Comparison of ENCODE assay signal across 15 cellular contexts in the genomic region with DNA sequence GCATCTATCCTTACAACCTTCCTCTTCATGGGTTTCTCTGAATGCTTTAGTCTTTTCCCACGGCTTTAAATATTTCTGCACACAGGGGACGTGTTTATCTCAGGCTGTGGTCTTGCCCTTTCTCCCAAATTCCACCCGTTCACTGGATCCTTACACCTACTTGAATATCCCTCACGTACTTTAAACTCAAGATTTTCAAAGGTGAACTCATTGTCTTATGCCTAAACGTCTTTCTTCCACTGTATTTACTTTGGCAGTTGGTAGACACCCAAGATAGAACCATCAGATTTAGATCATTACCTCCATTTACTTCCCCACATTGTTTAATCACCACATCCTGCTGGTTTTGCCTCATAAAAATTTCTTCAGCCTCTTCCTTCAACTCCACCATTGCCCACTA.
DNase-seq lines count a peak whose midpoint lies in the region; ATAC-seq and FAIRE-seq lines count a peak whose summit lies in the region.
"Had no signal": no experiment of that assay in that cellular context is flagged by ENCODE, and none has a peak within 500 bp of the region (broad histone marks: within the 10 kb centered on the region; RNA-seq: fewer than 3 reads in every experiment).

No MANE protein-coding gene starts in this region.

- DNase-seq in A172 (ENCODE audit: low spot score) = peak; percentile 5
- DNase-seq in EH (ENCODE audit: low read depth) = peak; percentile 5
- DNase-seq in RCC 7860 (ENCODE audit: low spot score) = peak; percentile 60
- peak; percentile 52 for DNase-seq in kidney glomerular epithelial cell (lab: John Stamatoyannopoulos, UW)
- DNase-seq in DMS53 treated with DMSO at 0.1 percent for 48 hours (lab: John Stamatoyannopoulos, UW; ENCODE audit: unreplicated experiment) = no peak
- no peak for DNase-seq in stimulated activated effector memory CD8-positive, alpha-beta T cell treated with anti-CD3 and anti-CD28 coated beads, Interleukin-12 subunit alpha, Interleukin-12 subunit beta, amount 100 ng/mL, for 72 hours (ENCODE audit: low spot score in 2 of 2)
- no peak for DNase-seq in activated T-cell treated with anti-CD3 and anti-CD28 coated beads, Interleukin-2, amount 50 U/mL, for 48 hours
- DNase-seq: AML-193; CD4-positive, alpha-beta memory T cell; DMS153; DND-41 had no signal

- no peak overlapping the region for H3K4me3 Mint-ChIP-seq in stimulated activated effector memory CD8-positive, alpha-beta T cell treated with anti-CD3 and anti-CD28 coated beads, Interleukin-12 subunit alpha, Interleukin-12 subunit beta, amount 100 ng/mL, for 72 hours
- H3K4me3 Mint-ChIP-seq: CD4-positive, alpha-beta memory T cell had no signal

- no peaks in the 10 kb centered on the region for H3K4me1 Mint-ChIP-seq in stimulated activated effector memory CD8-positive, alpha-beta T cell treated with anti-CD3 and anti-CD28 coated beads, Interleukin-12 subunit alpha, Interleukin-12 subunit beta, amount 100 ng/mL, for 72 hours
- H3K4me1 Mint-ChIP-seq: CD4-positive, alpha-beta memory T cell had no signal

- peaks cover 14% of the 10 kb centered on the region for H3K9me3 Mint-ChIP-seq in stimulated activated effector memory CD8-positive, alpha-beta T cell treated with anti-CD3 and anti-CD28 coated beads, Interleukin-12 subunit alpha, Interleukin-12 subunit beta, amount 100 ng/mL, for 72 hours

- FAIRE-seq in RCC 7860 (lab: Jason Lieb, UNC) = peak; percentile 86
- FAIRE-seq: D721Med, H54 had no signal

- no peak overlapping the region for H3K27ac Mint-ChIP-seq in stimulated activated effector memory CD8-positive, alpha-beta T cell treated with anti-CD3 and anti-CD28 coated beads, Interleukin-12 subunit alpha, Interleukin-12 subunit beta, amount 100 ng/mL, for 72 hours
- H3K27ac Mint-ChIP-seq: CD4-positive, alpha-beta memory T cell had no signal

- ATAC-seq in stimulated activated effector memory CD8-positive, alpha-beta T cell treated with anti-CD3 and anti-CD28 coated beads, Interleukin-12 subunit alpha, Interleukin-12 subunit beta, amount 100 ng/mL, for 72 hours = no peak
- no peak for ATAC-seq in HG02623 (IDR thresholded peaks at IDR 0.05; ENCODE audit: unreplicated experiment)
- ATAC-seq: HCT116 had no signal

- H3K36me3 Mint-ChIP-seq in stimulated activated effector memory CD8-positive, alpha-beta T cell treated with anti-CD3 and anti-CD28 coated beads, Interleukin-12 subunit alpha, Interleukin-12 subunit beta, amount 100 ng/mL, for 72 hours = no peaks in the 10 kb centered on the region
- H3K36me3 Mint-ChIP-seq: CD4-positive, alpha-beta memory T cell had no signal

Comparison
In these comparisons a context has a peak if more than half of its experiments do, and no peak if none do; other contexts are left out.
1. DNase-seq: peak in A172 (single experiment), EH (single experiment), RCC 7860 (single experiment) and kidney glomerular epithelial cell (single experiment); none in DMS53 treated with DMSO at 0.1 percent for 48 hours (single experiment), stimulated activated effector memory CD8-positive, alpha-beta T cell treated with anti-CD3 and anti-CD28 coated beads, Interleukin-12 subunit alpha, Interleukin-12 subunit beta, amount 100 ng/mL, for 72 hours (0 of 2) and activated T-cell treated with anti-CD3 and anti-CD28 coated beads, Interleukin-2, amount 50 U/mL, for 48 hours (0 of 2).